Comparison of ENCODE assay signal across 19 cellular contexts in the genomic region with DNA sequence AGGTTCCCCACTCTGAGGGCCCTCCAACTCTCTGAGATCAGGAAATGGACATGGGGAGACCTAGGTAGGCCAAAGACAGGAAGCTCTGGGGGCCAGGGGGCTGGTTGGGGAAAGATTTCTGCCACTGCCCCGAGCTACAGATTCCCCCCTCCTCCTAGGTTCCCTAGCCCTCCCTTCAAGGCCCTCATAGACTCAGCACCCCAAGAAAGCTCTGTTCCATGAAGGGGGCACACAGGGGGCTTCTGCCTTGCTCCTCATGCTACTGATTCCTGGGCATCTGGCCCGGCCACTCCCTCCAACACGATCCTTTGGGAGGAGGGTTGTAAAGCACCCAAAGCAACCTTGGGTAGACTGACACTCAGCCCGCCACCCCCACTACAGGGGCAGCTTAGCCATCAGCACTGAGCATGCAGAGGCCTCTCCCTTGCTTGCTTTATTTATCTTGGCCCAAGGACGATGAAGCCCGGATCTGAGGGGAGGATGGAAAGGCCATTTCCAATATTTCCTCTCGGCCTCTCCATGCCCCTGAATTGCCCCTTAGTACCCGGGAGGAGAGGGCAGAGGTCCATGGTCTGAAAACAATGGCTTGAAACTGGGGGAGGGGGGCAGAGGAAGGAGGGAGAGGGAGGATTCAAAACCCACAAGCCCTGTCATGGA.
"Had no signal": no experiment of that assay in that cellular context is flagged by ENCODE, and none has a peak within 500 bp of the region (broad histone marks: within the 10 kb centered on the region; RNA-seq: fewer than 3 reads in every experiment).

No MANE protein-coding gene starts in this region.

- H3K4me1 Mint-ChIP-seq: activated T-helper 17 cell treated with anti-CD3 and anti-CD28 coated beads, Interleukin-2, amount 50 U/mL, for 72 hours; naive B cell; neural crest cell had no signal

- H3K9me3 Mint-ChIP-seq: activated naive CD4-positive, alpha-beta T cell treated with anti-CD3 and anti-CD28 coated beads, Interleukin-2, amount 50 U/mL, for 72 hours; activated T-cell treated with anti-CD3 and anti-CD28 coated beads, Interleukin-2, amount 50 U/mL, for 24 hours; activated T-helper 17 cell treated with anti-CD3 and anti-CD28 coated beads, Interleukin-2, amount 50 U/mL, for 72 hours; naive B cell; neural crest cell; type B pancreatic cell had no signal

- H3K27ac Mint-ChIP-seq: activated naive CD4-positive, alpha-beta T cell treated with anti-CD3 and anti-CD28 coated beads, Interleukin-2, amount 50 U/mL, for 72 hours; activated T-cell treated with anti-CD3 and anti-CD28 coated beads, Interleukin-2, amount 50 U/mL, for 24 hours; activated T-helper 17 cell treated with anti-CD3 and anti-CD28 coated beads, Interleukin-2, amount 50 U/mL, for 72 hours; naive B cell; type B pancreatic cell had no signal

- H3K36me3 Mint-ChIP-seq: activated naive CD4-positive, alpha-beta T cell treated with anti-CD3 and anti-CD28 coated beads, Interleukin-2, amount 50 U/mL, for 72 hours; naive B cell; type B pancreatic cell had no signal

- DNase-seq: activated CD4-positive, alpha-beta T cell treated with anti-CD3 and anti-CD28 coated beads for 1 hour; activated CD8-positive, alpha-beta memory T cell treated with anti-CD3 and anti-CD28 coated beads for 24 hours; activated CD8-positive, alpha-beta memory T cell treated with anti-CD3 and anti-CD28 coated beads, Interleukin-2, amount 50 U/mL, for 4 hours; activated T-cell treated with anti-CD3 and anti-CD28 coated beads, Interleukin-2, amount 50 U/mL, for 24 hours; brain microvascular endothelial cell; central memory CD4-positive, alpha-beta T cell; kidney; left lung; mesendoderm; naive B cell; occipital lobe; retina; stimulated activated CD4-positive, alpha-beta T cell treated with anti-CD3 and anti-CD28 coated beads, Interleukin-4, amount 100 ng/mL, for 24 hours; stimulated activated naive CD4-positive, alpha-beta T cell treated with Interleukin-2 at 50 U/mL for 16 hours; T-helper 9 cell had no signal

- H3K27me3 Mint-ChIP-seq: activated T-helper 17 cell treated with anti-CD3 and anti-CD28 coated beads, Interleukin-2, amount 50 U/mL, for 72 hours; naive B cell; type B pancreatic cell had no signal

- H3K4me3 Mint-ChIP-seq: activated T-cell treated with anti-CD3 and anti-CD28 coated beads, Interleukin-2, amount 50 U/mL, for 24 hours; activated T-helper 17 cell treated with anti-CD3 and anti-CD28 coated beads, Interleukin-2, amount 50 U/mL, for 72 hours; naive B cell; neural crest cell; type B pancreatic cell had no signal

- ATAC-seq: activated naive CD4-positive, alpha-beta T cell treated with anti-CD3 and anti-CD28 coated beads, Interleukin-2, amount 50 U/mL, for 72 hours; activated T-helper 17 cell treated with anti-CD3 and anti-CD28 coated beads, Interleukin-2, amount 50 U/mL, for 72 hours; left lung had no signal
